ENCODE assay signal across 6 cellular contexts in genomic region chr7:76955124-76955523, GRCh38.
DNase-seq lines count a peak whose midpoint lies in the region; ATAC-seq, FAIRE-seq and TF ChIP-seq lines count a peak whose summit lies in the region.
"Not testable (repeated sequence)": the region's sequence is repeated elsewhere in the genome, so short reads cannot be mapped to it uniquely, and the experiment has no call there.

No MANE protein-coding gene starts in this region.

- no CpG with 5 or more reads among the region's 4 CpGs for WGBS in IMR-90 (ENCODE audit: extremely low coverage in 2 of 2, insufficient read length in 1 of 2), 2 experiments
- 17% methylated on average over 1 of the region's 4 CpGs for WGBS in K562 (ENCODE audit: insufficient coverage, low coverage, missing lambda C conversion rate)
- 35 to 56% methylated on average over 2 to 3 of the region's 4 CpGs for WGBS in upper lobe of left lung, 2 donors

- H2BK20ac ChIP-seq in IMR-90 (ENCODE audit: low read depth, low read length) = not testable (repeated sequence)

- not testable (repeated sequence) for TF ChIP-seq EP300 in K562 (IDR thresholded peaks at IDR 0.05; ENCODE audit: low read length); upper lobe of left lung (IDR thresholded peaks at IDR 0.05)

- H4K8ac ChIP-seq in IMR-90 (ENCODE audit: low read depth in 2 of 2, low read length in 2 of 2) = not testable (repeated sequence)

- H3K27me3 ChIP-seq in IMR-90 (ENCODE audit: control insufficient read depth, insufficient read depth, low read length); K562 (ENCODE audit: control insufficient read depth in 2 of 2, insufficient read depth in 2 of 2, low read length in 2 of 2); upper lobe of left lung: not testable (repeated sequence)

- BruUV-seq in IMR-90 (replicated peaks; lab: Mats Ljungman, UMichigan); K562 (replicated peaks; lab: Mats Ljungman, UMichigan): not testable (repeated sequence)

- not testable (repeated sequence) for H3K27ac ChIP-seq in IMR-90 (ENCODE audit: insufficient read depth, low read length); K562 (ENCODE audit: extremely low read depth, low read depth, low read length); upper lobe of left lung

- H4K20me1 ChIP-seq in IMR-90 (ENCODE audit: insufficient read depth, low read length); K562 (replicated peaks; ENCODE audit: control insufficient read depth, insufficient read depth, low read length): not testable (repeated sequence)

- not testable (repeated sequence) for H3K79me2 ChIP-seq in K562 (ENCODE audit: control insufficient read depth, insufficient read depth, low read length)

- not testable (repeated sequence) for H3K14ac ChIP-seq in IMR-90 (replicated peaks; ENCODE audit: low read depth, low read length)

- in situ Hi-C loops in IMR-90 (cut with MboI; ENCODE audit: low sequenced_read_pairs); K562 (cut with MboI): not testable (repeated sequence)

- intact Hi-C loops in IMR-90 (cut with micrococcal nuclease); K562 (cut with micrococcal nuclease); Right ventricle myocardium inferior (cut with DNase I); mucosa of descending colon (cut with DNase I, micrococcal nuclease): not testable (repeated sequence)

- H4K5ac ChIP-seq in IMR-90 (ENCODE audit: low read depth, low read length) = not testable (repeated sequence)

- H3K9me3 ChIP-seq in IMR-90 (ENCODE audit: control insufficient read depth, insufficient read depth, low read length); K562 (replicated peaks; ENCODE audit: control insufficient read depth, insufficient read depth, low read depth, low read length); mucosa of descending colon; upper lobe of left lung: not testable (repeated sequence)

- TF ChIP-seq POLR2A in IMR-90 (IDR thresholded peaks at IDR 0.05; ENCODE audit: low read depth, low read length); K562 (conservative IDR thresholded peaks at IDR 0.05); upper lobe of left lung (IDR thresholded peaks at IDR 0.05): not testable (repeated sequence)

- 0 out of 2 replicates have a peak, but pooled peaks have one; percentile 16 for ATAC-seq in IMR-90 (ENCODE audit: low read depth)
- peak; percentile 10; the same call in 2 of the 3 replicates for ATAC-seq in K562
- peak; percentile 40 for ATAC-seq in Right ventricle myocardium inferior
- peak; percentile 47 for ATAC-seq in mucosa of descending colon
- ATAC-seq in upper lobe of left lung (ENCODE audit: low FRiP score in 2 of 2) = peak; percentile 27 to 75

- H2BK120ac ChIP-seq in IMR-90 (ENCODE audit: low read depth, low read length) = not testable (repeated sequence)

- not testable (repeated sequence) for H3K9me1 ChIP-seq in IMR-90 (ENCODE audit: insufficient read depth, low read length); K562 (ENCODE audit: control insufficient read depth, insufficient read depth, low read length)

- H3K18ac ChIP-seq in IMR-90 (ENCODE audit: low read depth, low read length) = not testable (repeated sequence)

- not testable (repeated sequence) for H3K79me1 ChIP-seq in IMR-90 (ENCODE audit: low read depth in 1 of 2, low read length in 2 of 2)

- H3K36me3 ChIP-seq in IMR-90 (ENCODE audit: control insufficient read depth, insufficient read depth, low read length); K562 (ENCODE audit: control insufficient read depth, insufficient read depth, low read length); mucosa of descending colon (ENCODE audit: low read depth); upper lobe of left lung: not testable (repeated sequence)

- CTCF ChIA-PET in IMR-90 (lab: Yijun Ruan, JAX); K562 (lab: Yijun Ruan, JAX; ENCODE audit: low intra/inter-chr PET ratio): not testable (repeated sequence)

- not testable (repeated sequence) for H2AK9ac ChIP-seq in IMR-90 (replicated peaks; ENCODE audit: low read depth, low read length, poor library complexity)

- TF ChIP-seq CTCF in IMR-90 (conservative IDR thresholded peaks at IDR 0.05; ENCODE audit: low read depth, low read length); K562 (IDR thresholded peaks at IDR 0.05 in 2 of 3, conservative IDR thresholded peaks at IDR 0.05 in 1 of 3; ENCODE audit: insufficient read depth in 2 of 3, low read depth in 1 of 3, low read length in 3 of 3); mucosa of descending colon (IDR thresholded peaks at IDR 0.05); upper lobe of left lung (IDR thresholded peaks at IDR 0.05): not testable (repeated sequence)

- H2AK5ac ChIP-seq in IMR-90 (ENCODE audit: low read depth, low read length) = not testable (repeated sequence)

- not testable (repeated sequence) for H4K91ac ChIP-seq in IMR-90 (ENCODE audit: insufficient read depth, low read depth, low read length)

- H3K56ac ChIP-seq in IMR-90 (ENCODE audit: extremely low read depth, insufficient read depth, low read length) = not testable (repeated sequence)

- H3K4ac ChIP-seq in IMR-90 (ENCODE audit: low read depth, low read length) = not testable (repeated sequence)

- H2AFZ ChIP-seq in IMR-90 (replicated peaks; ENCODE audit: low read length, poor library complexity); K562 (ENCODE audit: low read depth, low read length): not testable (repeated sequence)

- not testable (repeated sequence) for H3K4me3 ChIP-seq in IMR-90 (ENCODE audit: insufficient read depth, low read depth, low read length); K562; mucosa of descending colon; upper lobe of left lung

- DNase-seq in IMR-90; RCC 7860 (ENCODE audit: low spot score); K562 (ENCODE audit: extremely low read depth in 1 of 4, low spot score in 3 of 4); Right ventricle myocardium inferior (ENCODE audit: missing footprints); mucosa of descending colon; upper lobe of left lung: not testable (repeated sequence)

- not testable (repeated sequence) for H3K9ac ChIP-seq in IMR-90 (ENCODE audit: low read depth, low read length); K562 (ENCODE audit: insufficient read depth in 1 of 2, low read depth in 2 of 2, low read length in 2 of 2)

- H3K4me1 ChIP-seq in IMR-90 (ENCODE audit: control insufficient read depth, insufficient read depth, low read length); K562 (replicated peaks in 1 of 2; ENCODE audit: control insufficient read depth in 2 of 2, insufficient read depth in 2 of 2, low read length in 2 of 2); mucosa of descending colon (ENCODE audit: low read depth); upper lobe of left lung: not testable (repeated sequence)

- H2BK15ac ChIP-seq in IMR-90 (ENCODE audit: low read depth, low read length) = not testable (repeated sequence)

- POLR2A ChIA-PET in IMR-90 (lab: Charles Lee; ENCODE audit: unreplicated experiment); K562 (lab: Yijun Ruan, JAX): not testable (repeated sequence)

- H3K4me2 ChIP-seq in IMR-90 (ENCODE audit: low read depth, low read length); K562 (ENCODE audit: insufficient read depth, low read length): not testable (repeated sequence)

- not testable (repeated sequence) for H2BK5ac ChIP-seq in IMR-90 (ENCODE audit: low read depth, low read length, poor library complexity, severe bottlenecking)

- not testable (repeated sequence) for H3K23ac ChIP-seq in IMR-90 (ENCODE audit: low read depth, low read length)

- dilution Hi-C loops in IMR-90 (cut with HindIII; ENCODE audit: low sequenced_read_pairs, unreplicated experiment) = not testable (repeated sequence)

- FAIRE-seq in RCC 7860 (lab: Jason Lieb, UNC) = peak; percentile 92
- not testable (repeated sequence) for FAIRE-seq in K562 (lab: Jason Lieb, UNC)

- not testable (repeated sequence) for TF ChIP-seq RAD21 in IMR-90 (IDR thresholded peaks at IDR 0.05; ENCODE audit: low read length); K562 (CRISPR knock-in tag; conservative IDR thresholded peaks at IDR 0.05 in 1 of 2, IDR thresholded peaks at IDR 0.05 in 1 of 2)
